ENCODE assay signal across 16 cellular contexts in the genomic region with DNA sequence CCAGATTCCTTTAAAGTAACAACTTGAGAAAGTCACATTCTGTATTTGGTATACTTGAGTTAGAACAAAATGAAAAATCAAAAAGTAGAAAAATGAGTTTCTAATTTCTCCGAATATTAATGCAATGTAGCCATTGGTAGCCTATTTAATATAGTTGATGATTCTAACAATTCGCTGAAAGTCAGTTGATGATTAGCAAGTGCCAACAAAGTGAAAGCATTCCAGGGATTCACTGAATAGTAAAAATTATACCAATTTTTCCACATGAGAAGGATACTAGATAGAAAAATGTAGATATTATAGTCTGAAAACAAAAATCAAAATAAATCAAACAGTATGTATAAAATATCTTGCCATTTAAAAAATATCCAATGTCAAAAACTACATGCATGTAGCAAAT.
"Had no signal": no experiment of that assay in that cellular context is flagged by ENCODE, and none has a peak within 500 bp of the region (broad histone marks: within the 10 kb centered on the region; RNA-seq: fewer than 3 reads in every experiment).

No MANE protein-coding gene starts in this region.

- H3K27ac Mint-ChIP-seq: activated CD4-positive, alpha-beta memory T cell treated with anti-CD3 and anti-CD28 coated beads, Interleukin-2, amount 10 ng/mL, durations not matched to agents 7 days and 5 days; activated CD8-positive, alpha-beta memory T cell treated with anti-CD3 and anti-CD28 coated beads, Interleukin-2, amount 10 ng/mL, durations not matched to agents 7 days and 5 days; activated naive CD4-positive, alpha-beta T cell treated with anti-CD3 and anti-CD28 coated beads for 36 hours; activated T-helper 2 cell treated with anti-CD3 and anti-CD28 coated beads, Interferon-gamma antibody, Interleukin-2, Interleukin-4, amounts not matched to agents 10 μg/mL and 5 μg/mL and 100 μg/mL, durations not matched to agents 14 hours and 24 hours and 36 hours; immature natural killer cell; nephron progenitor cell; stimulated activated naive B cell treated with anti-CD40 and anti-IgM and Interleukin-4, amounts not matched to agents 10 μg/mL and 1 μg/mL and 100 μg/mL, for 72 hours; T-helper 2 cell treated with Interferon-gamma antibody and Interleukin-4, amounts not matched to agents 5 μg/mL and 100 μg/mL, for 36 hours had no signal

- DNase-seq: activated CD4-positive, alpha-beta memory T cell treated with anti-CD3 and anti-CD28 coated beads, Interleukin-2, amount 10 ng/mL, durations not matched to agents 7 days and 5 days; activated CD4-positive, alpha-beta T cell treated with anti-CD3 and anti-CD28 coated beads for 48 hours; activated CD4-positive, CD25-positive, alpha-beta regulatory T cell; activated CD8-positive, alpha-beta memory T cell treated with anti-CD3 and anti-CD28 coated beads, Interleukin-2, amount 10 ng/mL, durations not matched to agents 7 days and 5 days; activated naive CD4-positive, alpha-beta T cell treated with anti-CD3 and anti-CD28 coated beads for 36 hours; activated T-cell treated with anti-CD3 and anti-CD28 coated beads, Interleukin-2, amount 50 U/mL, for 1 hour; brain microvascular endothelial cell; central memory CD4-positive, alpha-beta T cell; gastrocnemius medialis; immature natural killer cell; nephron progenitor cell; pancreas; stimulated activated naive B cell treated with anti-CD40 and anti-IgM and Interleukin-4, amounts not matched to agents 10 μg/mL and 1 μg/mL and 100 μg/mL, for 72 hours; upper lobe of right lung had no signal

- H3K4me3 Mint-ChIP-seq: activated CD4-positive, alpha-beta memory T cell treated with anti-CD3 and anti-CD28 coated beads, Interleukin-2, amount 10 ng/mL, durations not matched to agents 7 days and 5 days; activated CD8-positive, alpha-beta memory T cell treated with anti-CD3 and anti-CD28 coated beads, Interleukin-2, amount 10 ng/mL, durations not matched to agents 7 days and 5 days; activated naive CD4-positive, alpha-beta T cell treated with anti-CD3 and anti-CD28 coated beads for 36 hours; immature natural killer cell; nephron progenitor cell; stimulated activated naive B cell treated with anti-CD40 and anti-IgM and Interleukin-4, amounts not matched to agents 10 μg/mL and 1 μg/mL and 100 μg/mL, for 72 hours; T-helper 2 cell treated with Interferon-gamma antibody and Interleukin-4, amounts not matched to agents 5 μg/mL and 100 μg/mL, for 36 hours had no signal

- H3K36me3 Mint-ChIP-seq: activated CD8-positive, alpha-beta memory T cell treated with anti-CD3 and anti-CD28 coated beads, Interleukin-2, amount 10 ng/mL, durations not matched to agents 7 days and 5 days; immature natural killer cell; stimulated activated naive B cell treated with anti-CD40 and anti-IgM and Interleukin-4, amounts not matched to agents 10 μg/mL and 1 μg/mL and 100 μg/mL, for 72 hours had no signal

- H3K4me1 ChIP-seq: gastrocnemius medialis, pancreas, upper lobe of right lung had no signal

- H3K27me3 ChIP-seq: brain microvascular endothelial cell, gastrocnemius medialis, pancreas, upper lobe of right lung had no signal

- H3K4me1 Mint-ChIP-seq: activated CD4-positive, alpha-beta memory T cell treated with anti-CD3 and anti-CD28 coated beads, Interleukin-2, amount 10 ng/mL, durations not matched to agents 7 days and 5 days; activated CD8-positive, alpha-beta memory T cell treated with anti-CD3 and anti-CD28 coated beads, Interleukin-2, amount 10 ng/mL, durations not matched to agents 7 days and 5 days; immature natural killer cell; nephron progenitor cell; stimulated activated naive B cell treated with anti-CD40 and anti-IgM and Interleukin-4, amounts not matched to agents 10 μg/mL and 1 μg/mL and 100 μg/mL, for 72 hours had no signal

- H3K9me3 ChIP-seq: gastrocnemius medialis, pancreas had no signal

- H3K36me3 ChIP-seq: brain microvascular endothelial cell, gastrocnemius medialis, pancreas, upper lobe of right lung had no signal

- H3K27ac ChIP-seq: brain microvascular endothelial cell, gastrocnemius medialis, pancreas, upper lobe of right lung had no signal

- H3K27me3 Mint-ChIP-seq: activated CD4-positive, alpha-beta memory T cell treated with anti-CD3 and anti-CD28 coated beads, Interleukin-2, amount 10 ng/mL, durations not matched to agents 7 days and 5 days; activated CD8-positive, alpha-beta memory T cell treated with anti-CD3 and anti-CD28 coated beads, Interleukin-2, amount 10 ng/mL, durations not matched to agents 7 days and 5 days; stimulated activated naive B cell treated with anti-CD40 and anti-IgM and Interleukin-4, amounts not matched to agents 10 μg/mL and 1 μg/mL and 100 μg/mL, for 72 hours had no signal

- H3K4me3 ChIP-seq: gastrocnemius medialis, pancreas, upper lobe of right lung had no signal
